Comparison of ENCODE assay signal across 36 cellular contexts in the genomic region with DNA sequence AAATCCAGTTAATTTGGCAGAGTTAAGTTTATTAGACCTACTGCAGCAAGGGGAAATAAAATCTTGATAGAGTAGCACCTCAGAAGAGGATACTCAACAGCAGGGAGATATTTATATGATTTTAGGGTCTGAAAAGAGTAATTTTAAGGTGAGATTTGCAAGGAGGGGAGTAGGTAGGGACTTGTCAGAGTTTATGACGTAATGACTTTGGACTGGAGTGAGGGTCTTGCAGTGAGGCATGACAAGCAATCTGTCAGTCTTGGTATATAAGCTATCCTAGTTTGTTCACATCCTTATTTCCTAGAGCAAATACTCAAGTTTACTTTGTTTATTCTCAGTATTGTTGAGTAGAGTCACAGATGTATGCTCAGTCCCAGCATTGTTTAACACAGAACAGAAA.
"Had no signal": no experiment of that assay in that cellular context is flagged by ENCODE, and none has a peak within 500 bp of the region (broad histone marks: within the 10 kb centered on the region; RNA-seq: fewer than 3 reads in every experiment).

No MANE protein-coding gene starts in this region.

- H3K9me3 ChIP-seq: MG63 had no signal

- H3K36me3 ChIP-seq: MG63 had no signal

- DNase-seq: Kasumi-1, MG63, MM.1S, MV-4-11, NCI-H1048, NCI-H1092, NCI-H1092 treated with DMSO at 0.1 percent for 48 hours, NCI-H1105, NCI-H1105 treated with DMSO at 0.1 percent for 48 hours, NCI-H1417, NCI-H1417 treated with DMSO at 0.1 percent for 48 hours, NCI-H1436, NCI-H1436 treated with DMSO at 0.1 percent for 48 hours, NCI-H146, NCI-H1694, NCI-H1694 treated with DMSO at 0.1 percent for 48 hours, NCI-H187, NCI-H187 treated with DMSO at 0.1 percent for 48 hours, NCI-H1930, NCI-H2029, NCI-H2029 treated with DMSO at 0.1 percent for 48 hours, NCI-H2081, NCI-H2081 treated with DMSO at 0.1 percent for 48 hours, NCI-H2107, NCI-H2171, NCI-H2171 treated with DMSO at 0.1 percent for 48 hours, NCI-H2227 treated with DMSO at 0.1 percent for 48 hours, NCI-H226, NCI-H345, NCI-H446, NCI-H446 treated with DMSO at 0.1 percent for 48 hours, NCI-H510A, NCI-H510A treated with DMSO at 0.1 percent for 48 hours, NCI-H524, NCI-H524 treated with DMSO at 0.1 percent for 48 hours, NCI-H526 had no signal

- H3K27me3 ChIP-seq: MG63 had no signal

- H3K4me3 ChIP-seq: MG63 had no signal
